Comparison of ENCODE assay signal across 8 cellular contexts in genomic region chr10:80457554-80458262, GRCh38. TPM values are rescaled to one million over a fixed set of nuclear protein-coding genes. Genes with fewer than 3 reads are reported as not detected.
DNase-seq lines count a peak whose midpoint lies in the region; ATAC-seq lines count a peak whose summit lies in the region.

No MANE protein-coding gene starts in this region.

- DNase-seq in activated CD8-positive, alpha-beta memory T cell treated with anti-CD3 and anti-CD28 coated beads for 24 hours = peak; percentile 60
- no peak for DNase-seq in activated CD8-positive, alpha-beta memory T cell treated with anti-CD3 and anti-CD28 coated beads, Interleukin-2, amount 50 U/mL, for 48 hours
- no peak for DNase-seq in activated T-cell treated with anti-CD3 and anti-CD28 coated beads, Interleukin-2, amount 50 U/mL, for 4 hours
- DNase-seq in immature natural killer cell (no peak), putamen (ENCODE audit: low spot score) (no peak), NCI-H187 treated with DMSO at 0.1 percent for 48 hours (lab: John Stamatoyannopoulos, UW) (no peak)

- no peaks in the 10 kb centered on the region for H3K9me3 Mint-ChIP-seq in activated T-cell treated with anti-CD3 and anti-CD28 coated beads, Interleukin-2, amount 50 U/mL, for 4 hours
- H3K9me3 Mint-ChIP-seq in immature natural killer cell = no peaks in the 10 kb centered on the region

- H3K27ac ChIP-seq in subcutaneous abdominal adipose tissue (ENCODE audit: low read depth, low read length) = peak overlapping the region; percentile 98

- peaks cover 0 to 6% (median 3%) of the 10 kb centered on the region in 5 donors for H3K36me3 ChIP-seq in subcutaneous abdominal adipose tissue (ENCODE audit: control insufficient read depth in 5 of 5, insufficient read depth in 5 of 5, low read length in 5 of 5)

- no peaks in the 10 kb centered on the region for H3K36me3 Mint-ChIP-seq in activated T-cell treated with anti-CD3 and anti-CD28 coated beads, Interleukin-2, amount 50 U/mL, for 4 hours (ENCODE audit: insufficient read depth)
- peaks cover 0 to 7% (median 0%) of the 10 kb centered on the region in 3 donors for H3K36me3 Mint-ChIP-seq in immature natural killer cell

- H3K27me3 Mint-ChIP-seq in activated T-cell treated with anti-CD3 and anti-CD28 coated beads, Interleukin-2, amount 50 U/mL, for 4 hours (ENCODE audit: low read depth) = no peaks in the 10 kb centered on the region
- peaks cover 11 to 25% (median 12%) of the 10 kb centered on the region in 3 donors for H3K27me3 Mint-ChIP-seq in immature natural killer cell (ENCODE audit: low read depth in 3 of 3)

- H3K27me3 ChIP-seq in subcutaneous abdominal adipose tissue (ENCODE audit: control insufficient read depth in 5 of 5, insufficient read depth in 4 of 5, low read length in 5 of 5) = no peaks in the 10 kb centered on the region

- peaks cover 75% of the 10 kb centered on the region for H3K4me1 Mint-ChIP-seq in activated T-cell treated with anti-CD3 and anti-CD28 coated beads, Interleukin-2, amount 50 U/mL, for 4 hours (ENCODE audit: low read depth)
- peaks cover 78 to 84% of the 10 kb centered on the region in 2 donors for H3K4me1 Mint-ChIP-seq in immature natural killer cell

- peak overlapping the region; percentile 92 to 97 (median 96) for H3K27ac Mint-ChIP-seq in immature natural killer cell

- peak overlapping the region; percentile 12 to 56 (median 37) for H3K4me3 ChIP-seq in subcutaneous abdominal adipose tissue (ENCODE audit: low read depth in 1 of 5, low read length in 5 of 5)

- peak overlapping the region; percentile 31 to 69 (median 66) for H3K9ac ChIP-seq in subcutaneous abdominal adipose tissue (ENCODE audit: low read length in 5 of 5)

- peaks cover 34 to 88% (median 82%) of the 10 kb centered on the region in 5 donors for H3K4me1 ChIP-seq in subcutaneous abdominal adipose tissue (ENCODE audit: control insufficient read depth in 5 of 5, insufficient read depth in 5 of 5, low read length in 5 of 5)

- H3K4me3 Mint-ChIP-seq in activated T-cell treated with anti-CD3 and anti-CD28 coated beads, Interleukin-2, amount 50 U/mL, for 4 hours = peak overlapping the region; percentile 97
- peak overlapping the region; percentile 97 to 100 (median 99) for H3K4me3 Mint-ChIP-seq in immature natural killer cell

- no peak for ATAC-seq in activated T-cell treated with anti-CD3 and anti-CD28 coated beads, Interleukin-2, amount 50 U/mL, for 4 hours
- no peak for ATAC-seq in HG03520 (IDR thresholded peaks at IDR 0.05; ENCODE audit: unreplicated experiment)

- H3K9me3 ChIP-seq in subcutaneous abdominal adipose tissue (ENCODE audit: control insufficient read depth in 5 of 5, low read length in 5 of 5) = no peaks in the 10 kb centered on the region

RNA-seq across cellular contexts. Expression of gene TSPAN14, which starts 3.6 kb away (rescaled TPM):
- 10 to 100 TPM; 31.8 to 36.2 (median 35.0) TPM for total RNA-seq in activated T-cell treated with anti-CD3 and anti-CD28 coated beads, Interleukin-2, amount 50 U/mL, for 4 hours
- 100 to 1,000 TPM; 141 to 363 (median 226) TPM for polyA plus RNA-seq in immature natural killer cell

RNA-seq across cellular contexts. Expression of gene PRXL2A, which starts 49.4 kb away (rescaled TPM):
- 10 to 100 TPM in 2 of 3 donors, 1 to 10 TPM in 1; 6.1 to 11.1 (median 10.8) TPM for total RNA-seq in activated T-cell treated with anti-CD3 and anti-CD28 coated beads, Interleukin-2, amount 50 U/mL, for 4 hours
- polyA plus RNA-seq in immature natural killer cell = 1 to 10 TPM; 3.9 to 6.3 (median 4.3) TPM
